Comparison of ENCODE assay signal across 13 cellular contexts in the genomic region with DNA sequence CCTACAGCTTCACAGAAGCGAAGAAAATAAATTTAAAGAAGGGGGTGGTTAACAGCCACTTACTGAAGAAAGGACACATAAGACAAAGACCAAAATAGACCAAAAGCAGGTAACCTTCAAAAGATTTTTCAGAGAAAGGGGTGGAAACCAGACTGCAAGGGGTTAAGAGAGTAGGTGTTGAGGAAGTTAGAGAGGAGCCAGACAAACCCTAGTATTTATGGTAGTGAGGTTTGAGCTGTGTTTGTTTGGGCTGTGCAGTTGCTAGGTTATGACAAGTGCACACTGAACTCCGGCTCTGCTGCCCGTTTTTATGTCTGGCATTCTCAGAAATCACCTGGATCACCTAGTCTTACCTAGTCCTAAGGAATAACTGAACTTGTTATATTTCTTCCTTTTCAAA. TPM values are rescaled to one million over a fixed set of nuclear protein-coding genes. Genes with fewer than 3 reads are reported as not detected.
A peak's percentile ranks its signal among the peaks of the same experiment; 100 is the strongest.
DNase-seq lines count a peak whose midpoint lies in the region; ATAC-seq lines count a peak whose summit lies in the region.
"Had no signal": no experiment of that assay in that cellular context is flagged by ENCODE, and none has a peak within 500 bp of the region (broad histone marks: within the 10 kb centered on the region; RNA-seq: fewer than 3 reads in every experiment).

No MANE protein-coding gene starts in this region.

- H3K27ac ChIP-seq in CD4-positive, CD25-positive, alpha-beta regulatory T cell (ENCODE audit: insufficient read depth, low read length, poor library complexity, severe bottlenecking), result peak overlapping the region; percentile 23
- H3K27ac ChIP-seq: thoracic aorta had no signal

- H3K36me3 ChIP-seq in CD4-positive, CD25-positive, alpha-beta regulatory T cell (ENCODE audit: control insufficient read depth, insufficient read depth, low read length), result no peaks in the 10 kb centered on the region
- peaks cover 1% of the 10 kb centered on the region for H3K36me3 ChIP-seq in H7 (replicated peaks; ENCODE audit: control insufficient read depth, insufficient read depth, low read length)
- H3K36me3 ChIP-seq: thoracic aorta had no signal

- DNase-seq in CD4-positive, CD25-positive, alpha-beta regulatory T cell, result peak in 2 of 3 donors; percentile 31 to 55
- DNase-seq in activated CD8-positive, alpha-beta memory T cell treated with anti-CD3 and anti-CD28 coated beads, Interleukin-2, amount 50 U/mL, for 4 hours, result peak; percentile 19
- peak; percentile 52 for DNase-seq in left kidney (ENCODE audit: low read depth, low spot score)
- no peak for DNase-seq in GOT3 (lab: John Stamatoyannopoulos, UW)
- DNase-seq in HUDEP-2 (lab: John Stamatoyannopoulos, UW; ENCODE audit: unreplicated experiment in 76 of 76), result no peak
- DNase-seq in H7, result no peak
- DNase-seq: dermis blood vessel endothelial cell, NCI-H82 had no signal

- peak overlapping the region in 1 of 3 donors; percentile 65 for H3K27ac Mint-ChIP-seq in CD4-positive, CD25-positive, alpha-beta regulatory T cell
- H3K27ac Mint-ChIP-seq: activated T-helper 17 cell treated with anti-CD3 and anti-CD28 coated beads, Interleukin-2, amount 50 U/mL, for 72 hours had no signal

- H3K36me3 Mint-ChIP-seq in CD4-positive, CD25-positive, alpha-beta regulatory T cell, result peaks cover 13% of the 10 kb centered on the region

- peak; percentile 60 to 76 for ATAC-seq in CD4-positive, CD25-positive, alpha-beta regulatory T cell (ENCODE audit: low read depth in 2 of 2)
- ATAC-seq in GM18909 (IDR thresholded peaks at IDR 0.05; ENCODE audit: poor library complexity, unreplicated experiment) (peak; percentile 37), GM19455 (IDR thresholded peaks at IDR 0.05; ENCODE audit: unreplicated experiment) (no peak)
- ATAC-seq: activated T-helper 17 cell treated with anti-CD3 and anti-CD28 coated beads, Interleukin-2, amount 50 U/mL, for 72 hours had no signal

- H3K4me3 Mint-ChIP-seq in CD4-positive, CD25-positive, alpha-beta regulatory T cell, result no peak overlapping the region
- H3K4me3 Mint-ChIP-seq: activated T-helper 17 cell treated with anti-CD3 and anti-CD28 coated beads, Interleukin-2, amount 50 U/mL, for 72 hours had no signal

- peaks cover 21% of the 10 kb centered on the region for H3K4me1 ChIP-seq in CD4-positive, CD25-positive, alpha-beta regulatory T cell (ENCODE audit: control insufficient read depth, insufficient read depth, low read length, poor library complexity, severe bottlenecking)
- H3K4me1 ChIP-seq: Caco-2 had no signal

- H3K9me3 Mint-ChIP-seq in CD4-positive, CD25-positive, alpha-beta regulatory T cell, result no peaks in the 10 kb centered on the region
- H3K9me3 Mint-ChIP-seq: activated T-helper 17 cell treated with anti-CD3 and anti-CD28 coated beads, Interleukin-2, amount 50 U/mL, for 72 hours had no signal

- no peaks in the 10 kb centered on the region for H3K27me3 Mint-ChIP-seq in CD4-positive, CD25-positive, alpha-beta regulatory T cell
- H3K27me3 Mint-ChIP-seq: activated T-helper 17 cell treated with anti-CD3 and anti-CD28 coated beads, Interleukin-2, amount 50 U/mL, for 72 hours had no signal

- no peak overlapping the region for H3K4me3 ChIP-seq in CD4-positive, CD25-positive, alpha-beta regulatory T cell (ENCODE audit: low read depth, low read length)
- no peak overlapping the region for H3K4me3 ChIP-seq in H7 (ENCODE audit: insufficient read depth, low read depth, low read length)
- H3K4me3 ChIP-seq: thoracic aorta had no signal

- H3K27me3 ChIP-seq in CD4-positive, CD25-positive, alpha-beta regulatory T cell (ENCODE audit: control insufficient read depth, insufficient read depth, low read length), result no peaks in the 10 kb centered on the region
- no peaks in the 10 kb centered on the region for H3K27me3 ChIP-seq in H7 (ENCODE audit: control insufficient read depth, insufficient read depth, low read length)

- no peaks in the 10 kb centered on the region for H3K9me3 ChIP-seq in CD4-positive, CD25-positive, alpha-beta regulatory T cell (ENCODE audit: control insufficient read depth in 2 of 2, low read length in 2 of 2)
- H3K9me3 ChIP-seq: Caco-2, thoracic aorta had no signal

- peaks cover 18 to 39% (median 25%) of the 10 kb centered on the region in 4 donors for H3K4me1 Mint-ChIP-seq in CD4-positive, CD25-positive, alpha-beta regulatory T cell

RNA-seq across cellular contexts. Expression of a gene that starts 22.8 kb away (rescaled TPM):
- 300 TPM for total RNA-seq in CD4-positive, CD25-positive, alpha-beta regulatory T cell
- polyA plus RNA-seq in CD4-positive, CD25-positive, alpha-beta regulatory T cell, result 100 to 1,000 TPM; 101 to 126 (median 112) TPM
- total RNA-seq in H7 (2014; rRNA removed; shearing (Covaris generic)), result 175 and 189 TPM in 2 replicates

RNA-seq across cellular contexts. Expression of a gene that starts 28.3 kb away (rescaled TPM):
- total RNA-seq in CD4-positive, CD25-positive, alpha-beta regulatory T cell, result 23.8 TPM
- 10 to 100 TPM; 23.4 to 29.5 (median 26.2) TPM for polyA plus RNA-seq in CD4-positive, CD25-positive, alpha-beta regulatory T cell
- 136 and 185 TPM in 2 replicates for total RNA-seq in H7 (2014; rRNA removed; shearing (Covaris generic))

Comparison
In these comparisons a context has a peak if more than half of its experiments do, and no peak if none do; other contexts are left out.
1. DNase-seq: peak in CD4-positive, CD25-positive, alpha-beta regulatory T cell (2 of 3), activated CD8-positive, alpha-beta memory T cell treated with anti-CD3 and anti-CD28 coated beads, Interleukin-2, amount 50 U/mL, for 4 hours (single experiment) and left kidney (single experiment); none in GOT3 (single experiment), HUDEP-2 (0 of 76) and H7 (single experiment).